8 cellular contexts compared by ENCODE assay signal in genomic region chr4:18020671-18021469, GRCh38.
A peak's percentile ranks its signal among the peaks of the same experiment; 100 is the strongest.
DNase-seq lines count a peak whose midpoint lies in the region; ATAC-seq and TF ChIP-seq lines count a peak whose summit lies in the region.

No MANE protein-coding gene starts in this region.

- peak; percentile 28 for DNase-seq in NCI-H1436 (lab: John Stamatoyannopoulos, UW)
- no peak for DNase-seq in NCI-H1436 treated with DMSO at 0.1 percent for 48 hours (lab: John Stamatoyannopoulos, UW)
- peak; percentile 36 for DNase-seq in NCI-H1694 treated with DMSO at 0.1 percent for 48 hours (lab: John Stamatoyannopoulos, UW)
- peak; percentile 74 for DNase-seq in T1000 (lab: John Stamatoyannopoulos, UW)
- DNase-seq in brain microvascular endothelial cell: peak; percentile 77
- DNase-seq in iPS DF 6.9 (ENCODE audit: low read depth, low spot score): no peak
- DNase-seq in retina: peak; percentile 88

- peak; percentile 13 for ATAC-seq in HG02938 (IDR thresholded peaks at IDR 0.05; ENCODE audit: unreplicated experiment)

- no peaks in the 10 kb centered on the region for H3K27me3 ChIP-seq in brain microvascular endothelial cell (replicated peaks)
- peaks cover 2% of the 10 kb centered on the region; the same call in 1 of the 2 replicates for H3K27me3 ChIP-seq in iPS DF 6.9 (ENCODE audit: control insufficient read depth, insufficient read depth, low read length)

- H3K4me3 ChIP-seq in brain microvascular endothelial cell (ENCODE audit: low read depth, low read length) (peak overlapping the region; percentile 90), iPS DF 6.9 (ENCODE audit: low read length) (peak overlapping the region; percentile 56)

- TF ChIP-seq CTCF in brain microvascular endothelial cell (IDR thresholded peaks at IDR 0.05; ENCODE audit: low read depth, low read length, missing control alignments): no peak

- no peaks in the 10 kb centered on the region for H3K4me1 ChIP-seq in iPS DF 6.9 (ENCODE audit: control insufficient read depth, insufficient read depth, low read length)

- H3K36me3 ChIP-seq in brain microvascular endothelial cell (replicated peaks) (no peaks in the 10 kb centered on the region), iPS DF 6.9 (ENCODE audit: control insufficient read depth, insufficient read depth, low read length) (no peaks in the 10 kb centered on the region)

- no peaks in the 10 kb centered on the region for H3K9me3 ChIP-seq in iPS DF 6.9 (ENCODE audit: control insufficient read depth, insufficient read depth, low read length)

- H3K27ac ChIP-seq in brain microvascular endothelial cell: peak overlapping the region; percentile 68
- H3K27ac ChIP-seq in iPS DF 6.9 (ENCODE audit: low read length): no peak overlapping the region

- WGBS in iPS DF 6.9 (ENCODE audit: insufficient coverage, insufficient read length): no CpG with 5 or more reads among the region's 90 CpGs

- in situ Hi-C loops in brain microvascular endothelial cell (cut with HindIII; ENCODE audit: low pct_ligation_motif_present, low sequenced_read_pairs): no loop called here

Comparison
In these comparisons a context has a peak if more than half of its experiments do, and no peak if none do; other contexts are left out.
1. DNase-seq: peak in NCI-H1436 (single experiment), NCI-H1694 treated with DMSO at 0.1 percent for 48 hours (single experiment), T1000 (single experiment), brain microvascular endothelial cell (single experiment) and retina (single experiment); none in NCI-H1436 treated with DMSO at 0.1 percent for 48 hours (single experiment) and iPS DF 6.9 (single experiment).